10 cellular contexts compared by ENCODE assay signal in genomic region chr2:20633794-20634259, GRCh38. TPM values are rescaled to one million over a fixed set of nuclear protein-coding genes. Genes with fewer than 3 reads are reported as not detected.
DNase-seq lines count a peak whose midpoint lies in the region; TF ChIP-seq lines count a peak whose summit lies in the region.
"Had no signal": no experiment of that assay in that cellular context is flagged by ENCODE, and none has a peak within 500 bp of the region (broad histone marks: within the 10 kb centered on the region; RNA-seq: fewer than 3 reads in every experiment).

No MANE protein-coding gene starts in this region.

- peak overlapping the region; percentile 33 for H2BK12ac ChIP-seq in trophoblast cell (ENCODE audit: low read length)

- no peak overlapping the region for H3K23ac ChIP-seq in trophoblast cell (ENCODE audit: low read length)

- no peaks in the 10 kb centered on the region for H3K79me2 ChIP-seq in trophoblast cell (ENCODE audit: control insufficient read depth, insufficient read depth, low read length, poor library complexity)

- no peak overlapping the region for H3K4me2 ChIP-seq in trophoblast cell (ENCODE audit: low read length)

- H3K27ac ChIP-seq in esophagus muscularis mucosa (replicated peaks in 1 of 4) (peak overlapping the region; percentile 90 to 98 (median 94)), trophoblast cell (ENCODE audit: low read depth, low read length) (no peak overlapping the region)

- H3K4me1 ChIP-seq in esophagus muscularis mucosa (peaks cover 50 to 94% (median 92%) of the 10 kb centered on the region in 4 donors), trophoblast cell (ENCODE audit: control insufficient read depth in 1 of 2, insufficient read depth in 2 of 2, low read length in 2 of 2) (peaks cover 12 to 13% of the 10 kb centered on the region in 2 experiments)

- H3K18ac ChIP-seq in trophoblast cell (ENCODE audit: low read length), result peak overlapping the region; percentile 51

- peak overlapping the region; percentile 70 for H2BK120ac ChIP-seq in trophoblast cell (ENCODE audit: insufficient read depth, low read length, poor library complexity)

- peak; percentile 70 for DNase-seq in DMS53 treated with DMSO at 0.1 percent for 48 hours (lab: John Stamatoyannopoulos, UW; ENCODE audit: unreplicated experiment)
- peak; percentile 82 for DNase-seq in NCI-H2196 treated with DMSO at 0.1 percent for 48 hours (lab: John Stamatoyannopoulos, UW; ENCODE audit: unreplicated experiment)
- DNase-seq in esophagus muscularis mucosa (ENCODE audit: extremely low spot score), result no peak
- DNase-seq in trophoblast cell, result no peak
- no peak for DNase-seq in Ammon's horn (ENCODE audit: low spot score)
- no peak for DNase-seq in activated CD4-positive, alpha-beta T cell treated with anti-CD3 and anti-CD28 coated beads for 48 hours
- no peak for DNase-seq in NAMALWA (ENCODE audit: low spot score)
- no peak for DNase-seq in activated T-cell treated with anti-CD3 and anti-CD28 coated beads, Interleukin-2, amount 50 U/mL, for 1 hour
- DNase-seq: islet precursor cell, T-helper 9 cell had no signal

- peak overlapping the region; percentile 22 for H4K12ac ChIP-seq in trophoblast cell (ENCODE audit: low read depth, low read length)

- TF ChIP-seq EP300 in esophagus muscularis mucosa (IDR thresholded peaks at IDR 0.05), result peak; percentile 43

- peaks cover 18% of the 10 kb centered on the region for H3K79me1 ChIP-seq in trophoblast cell (ENCODE audit: low read length)

- WGBS in esophagus muscularis mucosa, result 53% methylated on average over 4 of the region's 16 CpGs
- WGBS in trophoblast cell (ENCODE audit: extremely low coverage, insufficient coverage, insufficient read length), result no CpG with 5 or more reads among the region's 16 CpGs

- H3K36me3 ChIP-seq in esophagus muscularis mucosa (peaks cover 0 to 36% (median 23%) of the 10 kb centered on the region in 4 donors), trophoblast cell (ENCODE audit: control insufficient read depth in 1 of 2, insufficient read depth in 2 of 2, low read length in 2 of 2) (peaks cover 18% of the 10 kb centered on the region in 2 experiments)

- H3K27me3 ChIP-seq in esophagus muscularis mucosa (no peaks in the 10 kb centered on the region), trophoblast cell (ENCODE audit: insufficient read depth, low read length) (no peaks in the 10 kb centered on the region)

- no peak overlapping the region for H4K8ac ChIP-seq in trophoblast cell (ENCODE audit: low read depth, low read length)

- H3K4ac ChIP-seq in trophoblast cell (ENCODE audit: low read depth, low read length), result peak overlapping the region; percentile 13

- H3K9ac ChIP-seq in trophoblast cell (ENCODE audit: low read length), result no peak overlapping the region

- H3K4me3 ChIP-seq in esophagus muscularis mucosa (no peak overlapping the region), trophoblast cell (ENCODE audit: low read depth, low read length) (no peak overlapping the region)

- H4K91ac ChIP-seq in trophoblast cell (ENCODE audit: low read depth, low read length), result peak overlapping the region; percentile 49

- intact Hi-C loops in esophagus muscularis mucosa (cut with DNase I), result loop anchor here (5.0 kb wide), 1 partner anchor 232 kb away; no protein-coding TSS in a partner anchor

- peak overlapping the region; percentile 93 for H2AK5ac ChIP-seq in trophoblast cell (ENCODE audit: low read length)

- peak overlapping the region; percentile 36 for H3K14ac ChIP-seq in trophoblast cell (ENCODE audit: low read length)

- H2AFZ ChIP-seq in trophoblast cell (ENCODE audit: insufficient read depth, low read length, poor library complexity), result no peak overlapping the region

- H2BK5ac ChIP-seq in trophoblast cell (ENCODE audit: low read depth, low read length, poor library complexity), result no peak overlapping the region

- no peak for TF ChIP-seq POLR2A in esophagus muscularis mucosa (IDR thresholded peaks at IDR 0.05; ENCODE audit: low read depth)

- H3K9me3 ChIP-seq in esophagus muscularis mucosa (no peaks in the 10 kb centered on the region), trophoblast cell (ENCODE audit: insufficient read depth, low read depth, low read length) (no peaks in the 10 kb centered on the region)

- no peak for TF ChIP-seq CTCF in esophagus muscularis mucosa (IDR thresholded peaks at IDR 0.05)

RNA-seq across cellular contexts. Expression of gene HS1BP3, which starts 17.1 kb away (rescaled TPM):
- 10 to 100 TPM; 42.6 to 95.6 (median 60.0) TPM for total RNA-seq in esophagus muscularis mucosa
- polyA plus RNA-seq in trophoblast cell (2013), result 17.5 and 18.2 TPM in 2 replicates

RNA-seq across cellular contexts. Expression of gene GDF7, which starts 33.1 kb away (rescaled TPM):
- 10 to 100 TPM in 1 of 4 donors, 1 to 10 TPM in 3; 2.7 to 10.4 (median 7.4) TPM for total RNA-seq in esophagus muscularis mucosa
- polyA plus RNA-seq in trophoblast cell (2013), result 0.14 and 0.17 TPM in 2 replicates

Comparison
In these comparisons a context has a peak if more than half of its experiments do, and no peak if none do; other contexts are left out.
1. DNase-seq: peak in DMS53 treated with DMSO at 0.1 percent for 48 hours (single experiment) and NCI-H2196 treated with DMSO at 0.1 percent for 48 hours (single experiment); none in esophagus muscularis mucosa (single experiment), trophoblast cell (0 of 2), Ammon's horn (single experiment), activated CD4-positive, alpha-beta T cell treated with anti-CD3 and anti-CD28 coated beads for 48 hours (single experiment), NAMALWA (single experiment) and activated T-cell treated with anti-CD3 and anti-CD28 coated beads, Interleukin-2, amount 50 U/mL, for 1 hour (single experiment).